Comparison of ENCODE assay signal across 1 cellular context in genomic region chr15:69531302-69532027, GRCh38.
TF ChIP-seq lines count a peak whose summit lies in the region.

No MANE protein-coding gene starts in this region.

TF ChIP-seq in H1, 55 proteins besides CTCF, POLR2A, EP300 and RAD21 (continued from another document):
- TF ChIP-seq TEAD4 (IDR thresholded peaks at IDR 0.05; ENCODE audit: low read depth, low read length) (peak; percentile 66; the same call in 1 of the 2 replicates), CBX8 (IDR thresholded peaks at IDR 0.05; ENCODE audit: borderline replicate concordance, low read depth, low read length) (no peak), PHF8 (conservative IDR thresholded peaks at IDR 0.05; ENCODE audit: low read depth, low read length) (no peak), SIX5 (IDR thresholded peaks at IDR 0.05; ENCODE audit: low read depth, low read length) (no peak), SP2 (IDR thresholded peaks at IDR 0.05; ENCODE audit: low read length) (no peak), RBBP5 (IDR thresholded peaks at IDR 0.05; ENCODE audit: borderline replicate concordance, low read depth, low read length) (peak; percentile 70; the same call in 1 of the 2 replicates)
